In genomic region chrY:24615412-24615811, GRCh38 we compare ENCODE assay signal across 7 cellular contexts. TPM values are rescaled to one million over a fixed set of nuclear protein-coding genes. Genes with fewer than 3 reads are reported as not detected.
"Had no signal": no experiment of that assay in that cellular context is flagged by ENCODE, and none has a peak within 500 bp of the region (broad histone marks: within the 10 kb centered on the region; RNA-seq: fewer than 3 reads in every experiment).

No MANE protein-coding gene starts in this region.

RNA-seq across cellular contexts. Expression of gene BPY2B, which starts 2.4 kb away (rescaled TPM):
- total RNA-seq: GM23248, GM23338, H1, H4, H7, H9, HFFc6 had no signal
